In genomic region chr2:190382851-190383250, GRCh38 we compare ENCODE assay signal across 8 cellular contexts. TPM values are rescaled to one million over a fixed set of nuclear protein-coding genes. Genes with fewer than 3 reads are reported as not detected.
A peak's percentile ranks its signal among the peaks of the same experiment; 100 is the strongest.
DNase-seq lines count a peak whose midpoint lies in the region; ATAC-seq and TF ChIP-seq lines count a peak whose summit lies in the region.

No MANE protein-coding gene starts in this region.

- H3K36me3 Mint-ChIP-seq in activated CD4-positive, alpha-beta T cell treated with anti-CD3 and anti-CD28 coated beads for 36 hours (ENCODE audit: low read depth) = no peaks in the 10 kb centered on the region

- POLR2A ChIA-PET in activated CD4-positive, alpha-beta T cell treated with anti-CD3 and anti-CD28 coated beads for 36 hours (lab: Charles Lee) = no interaction called here

- CTCF ChIA-PET in activated CD4-positive, alpha-beta T cell treated with anti-CD3 and anti-CD28 coated beads for 36 hours (lab: Charles Lee) = interaction anchor here (1.2 to 1.9 kb wide), 4 partner anchors 10 to 426 kb away, joined by 3 to 5 read pairs (median 4); no protein-coding TSS in a partner anchor

- H2AFZ ChIP-seq in OCI-LY3 (ENCODE audit: low read depth, low read length) = no peak overlapping the region

- H3K9me3 Mint-ChIP-seq in activated CD4-positive, alpha-beta T cell treated with anti-CD3 and anti-CD28 coated beads for 36 hours (ENCODE audit: low read depth) = no peaks in the 10 kb centered on the region

- no peaks in the 10 kb centered on the region for H3K36me3 ChIP-seq in OCI-LY3 (replicated peaks; ENCODE audit: low read depth, low read length)

- no peak overlapping the region for H3K4me2 ChIP-seq in OCI-LY3 (ENCODE audit: low read length)

- H3K4me1 Mint-ChIP-seq in activated CD4-positive, alpha-beta T cell treated with anti-CD3 and anti-CD28 coated beads for 36 hours = no peaks in the 10 kb centered on the region

- DNase-seq in activated CD4-positive, alpha-beta T cell treated with anti-CD3 and anti-CD28 coated beads for 36 hours = peak; percentile 36
- DNase-seq in activated CD4-positive, alpha-beta T cell treated with anti-CD3 and anti-CD28 coated beads for 1 hour = no peak
- DNase-seq in cerebellum (ENCODE audit: low spot score) (peak; percentile 72), mucosa of gallbladder (ENCODE audit: low spot score) (peak; percentile 41), retina (no peak)

- no peaks in the 10 kb centered on the region for H3K4me1 ChIP-seq in OCI-LY3 (ENCODE audit: low read length)

- H3K9ac ChIP-seq in OCI-LY3 (ENCODE audit: low read length) = no peak overlapping the region

- no peaks in the 10 kb centered on the region for H4K20me1 ChIP-seq in OCI-LY3 (ENCODE audit: insufficient read depth, low read length)

- no peaks in the 10 kb centered on the region for H3K27me3 ChIP-seq in OCI-LY3 (ENCODE audit: low read depth, low read length)

- H3K9me3 ChIP-seq in OCI-LY3 (ENCODE audit: insufficient read depth, low read length) = no peaks in the 10 kb centered on the region

- intact Hi-C loops in activated CD4-positive, alpha-beta T cell treated with anti-CD3 and anti-CD28 coated beads for 36 hours (cut with DNase I, micrococcal nuclease) = loop anchor here (1.0 to 2.0 kb wide), 2 partner anchors 128 to 421 kb away; no protein-coding TSS in a partner anchor

- ATAC-seq in activated CD4-positive, alpha-beta T cell treated with anti-CD3 and anti-CD28 coated beads for 36 hours = peak; percentile 88
- peak; percentile 73 for ATAC-seq in GM19455 (IDR thresholded peaks at IDR 0.05; ENCODE audit: unreplicated experiment)
- ATAC-seq in HG03575 (IDR thresholded peaks at IDR 0.05; ENCODE audit: extremely low read depth, insufficient number of reproducible peaks, low FRiP score, unreplicated experiment) = peak; percentile 74

- H3K27ac ChIP-seq in OCI-LY3 (ENCODE audit: low read length) = no peak overlapping the region

- H3K4me3 Mint-ChIP-seq in activated CD4-positive, alpha-beta T cell treated with anti-CD3 and anti-CD28 coated beads for 36 hours = no peak overlapping the region

- no peaks in the 10 kb centered on the region for H3K79me2 ChIP-seq in OCI-LY3 (ENCODE audit: low read length)

- peak; percentile 84 for TF ChIP-seq CTCF in OCI-LY3 (IDR thresholded peaks at IDR 0.05; ENCODE audit: low read depth, low read length)

- no peaks in the 10 kb centered on the region for H3K27me3 Mint-ChIP-seq in activated CD4-positive, alpha-beta T cell treated with anti-CD3 and anti-CD28 coated beads for 36 hours

- H3K4me3 ChIP-seq in OCI-LY3 (ENCODE audit: low read length) = no peak overlapping the region

- H3K27ac Mint-ChIP-seq in activated CD4-positive, alpha-beta T cell treated with anti-CD3 and anti-CD28 coated beads for 36 hours = no peak overlapping the region

RNA-seq across cellular contexts. Expression of gene MFSD6, which starts 25.3 kb away (rescaled TPM):
- total RNA-seq in activated CD4-positive, alpha-beta T cell treated with anti-CD3 and anti-CD28 coated beads for 36 hours = 10 to 100 TPM; 30.1 to 35.4 TPM
- total RNA-seq in cerebellum = 41.2 TPM
- 62.9 TPM for total RNA-seq in mucosa of gallbladder

RNA-seq across cellular contexts. Expression of gene INPP1, which starts 39.5 kb away (rescaled TPM):
- 1 to 10 TPM; 6.7 to 7.8 TPM for total RNA-seq in activated CD4-positive, alpha-beta T cell treated with anti-CD3 and anti-CD28 coated beads for 36 hours
- total RNA-seq in cerebellum = 7.7 TPM
- 41.8 TPM for total RNA-seq in mucosa of gallbladder

Comparison
In these comparisons a context has a peak if more than half of its experiments do, and no peak if none do; other contexts are left out.
1. DNase-seq: peak in activated CD4-positive, alpha-beta T cell treated with anti-CD3 and anti-CD28 coated beads for 36 hours (single experiment), cerebellum (single experiment) and mucosa of gallbladder (single experiment); none in activated CD4-positive, alpha-beta T cell treated with anti-CD3 and anti-CD28 coated beads for 1 hour (single experiment) and retina (single experiment).
2. Peak in every context shown above with its lines, with median percentiles within 50 percentile points of each other: ATAC-seq.